ENCODE assay signal across 8 cellular contexts in genomic region chr19:45469132-45469834, GRCh38. TPM values are rescaled to one million over a fixed set of nuclear protein-coding genes. Genes with fewer than 3 reads are reported as not detected.
DNase-seq lines count a peak whose midpoint lies in the region; ATAC-seq and TF ChIP-seq lines count a peak whose summit lies in the region.

No MANE protein-coding gene starts in this region.

- H3K9me3 Mint-ChIP-seq in type B pancreatic cell: no peaks in the 10 kb centered on the region

- peaks cover 23% of the 10 kb centered on the region for H3K4me1 ChIP-seq in adipocyte (ENCODE audit: control insufficient read depth, insufficient read depth, low read length)

- H3K9me3 ChIP-seq in adipocyte (ENCODE audit: control insufficient read depth, low read length): no peaks in the 10 kb centered on the region

- peak overlapping the region; percentile 92 for H3K27ac Mint-ChIP-seq in type B pancreatic cell

- peaks cover 8% of the 10 kb centered on the region for H3K4me1 Mint-ChIP-seq in type B pancreatic cell (ENCODE audit: unreplicated experiment)

- TF ChIP-seq CTCF in GM10266 (IDR thresholded peaks at IDR 0.05; ENCODE audit: control insufficient read depth, insufficient read depth, low read depth, missing control alignments): no peak
- TF ChIP-seq CTCF in type B pancreatic cell (conservative IDR thresholded peaks at IDR 0.05): no peak

- H3K4me3 Mint-ChIP-seq in type B pancreatic cell: peak overlapping the region; percentile 94

- peaks cover 4% of the 10 kb centered on the region for H3K36me3 Mint-ChIP-seq in type B pancreatic cell

- DNase-seq in GM10266 (ENCODE audit: extremely low spot score): peak; percentile 97
- DNase-seq in NCI-H1417 (lab: John Stamatoyannopoulos, UW): peak; percentile 84 to 97 (median 90)
- DNase-seq in SW 1271 (lab: John Stamatoyannopoulos, UW): peak; percentile 66 to 83
- DNase-seq in adipocyte (ENCODE audit: low read depth): peak; percentile 89
- peak; percentile 96 for DNase-seq in cardiac septum (ENCODE audit: low spot score)
- peak; percentile 71 to 99 (median 91) for DNase-seq in posterior cingulate gyrus
- peak; percentile 96 for DNase-seq in type B pancreatic cell (ENCODE audit: extremely low spot score, unreplicated experiment)

- H3K36me3 ChIP-seq in adipocyte (ENCODE audit: control insufficient read depth, insufficient read depth, low read length, severe bottlenecking): no peaks in the 10 kb centered on the region

- peak overlapping the region; percentile 82 for H3K9ac ChIP-seq in adipocyte (ENCODE audit: low read length)

- H3K27me3 Mint-ChIP-seq in type B pancreatic cell: peaks cover 47% of the 10 kb centered on the region

- H3K4me3 ChIP-seq in adipocyte (ENCODE audit: low read length): peak overlapping the region; percentile 93

- intact Hi-C loops in cardiac septum (cut with DNase I): no loop called here
- intact Hi-C loops in posterior cingulate gyrus (cut with DNase I): no loop called here

- no peaks in the 10 kb centered on the region for H3K27me3 ChIP-seq in adipocyte (replicated peaks; ENCODE audit: control insufficient read depth, insufficient read depth, low read length)

- peak; percentile 69 for ATAC-seq in HG02759 (IDR thresholded peaks at IDR 0.05; ENCODE audit: unreplicated experiment)

RNA-seq across cellular contexts. Expression of gene FOSB, which starts 1.5 kb away (rescaled TPM):
- total RNA-seq in cardiac septum (0.94 TPM), type B pancreatic cell (ENCODE audit: low replicate concordance) (28.4 and 178 TPM in 2 replicates)

RNA-seq across cellular contexts. Expression of gene RTN2, which starts 27.6 kb away (rescaled TPM):
- total RNA-seq in cardiac septum: 15.1 TPM
- total RNA-seq in type B pancreatic cell (ENCODE audit: low replicate concordance): 11.9 and 13.0 TPM in 2 replicates

RNA-seq across cellular contexts. Expression of gene PPM1N, which starts 29.0 kb away (rescaled TPM):
- total RNA-seq in cardiac septum (0.59 TPM), type B pancreatic cell (ENCODE audit: low replicate concordance) (0.48 TPM in 1 of 2 replicates, not detected in the other)

RNA-seq across cellular contexts. Expression of gene VASP, which starts 38.0 kb away (rescaled TPM):
- 60.4 TPM for total RNA-seq in cardiac septum
- total RNA-seq in type B pancreatic cell (ENCODE audit: low replicate concordance): 51.9 and 73.0 TPM in 2 replicates

RNA-seq across cellular contexts. Expression of gene ERCC1, which starts 45.6 kb away (rescaled TPM):
- total RNA-seq in cardiac septum (89.0 TPM), type B pancreatic cell (ENCODE audit: low replicate concordance) (57.3 and 71.8 TPM in 2 replicates)

Comparison
In these comparisons a context has a peak if more than half of its experiments do, and no peak if none do; other contexts are left out.
1. Peak in every context shown above with its lines: DNase-seq, ATAC-seq and H3K4me3 ChIP-seq.
2. RNA of gene FOSB, which starts 1.5 kb away (total RNA-seq): 28.4 to 178 TPM in type B pancreatic cell; 0.94 TPM in cardiac septum (single experiment); every median in the first group is over 10 times any median in the second.